Comparison of ENCODE assay signal across 11 cellular contexts in genomic region chr5:116759860-116760644, GRCh38.
DNase-seq lines count a peak whose midpoint lies in the region; ATAC-seq lines count a peak whose summit lies in the region.
"Had no signal": no experiment of that assay in that cellular context is flagged by ENCODE, and none has a peak within 500 bp of the region (broad histone marks: within the 10 kb centered on the region; RNA-seq: fewer than 3 reads in every experiment).

No MANE protein-coding gene starts in this region.

- no peak overlapping the region for H2BK12ac ChIP-seq in neuronal stem cell (ENCODE audit: low read length)

- H3K9me3 ChIP-seq in ectodermal cell (ENCODE audit: control insufficient read depth, low read length) (no peaks in the 10 kb centered on the region), neuronal stem cell (replicated peaks in 1 of 2; ENCODE audit: control insufficient read depth in 2 of 2, insufficient read depth in 1 of 2, low read depth in 1 of 2, low read length in 2 of 2) (peaks cover 3 to 4% of the 10 kb centered on the region in 2 donors)

- no peak overlapping the region for H4K91ac ChIP-seq in neuronal stem cell (ENCODE audit: low read depth, low read length, poor library complexity)

- no peak overlapping the region for H3K18ac ChIP-seq in neuronal stem cell (ENCODE audit: low read length)

- no peaks in the 10 kb centered on the region for H3K79me1 ChIP-seq in neuronal stem cell (ENCODE audit: low read depth, low read length)

- H3K4me2 ChIP-seq in neuronal stem cell (ENCODE audit: insufficient read depth, low read length, poor library complexity, severe bottlenecking): no peak overlapping the region

- H3K36me3 ChIP-seq in ectodermal cell (ENCODE audit: control insufficient read depth, insufficient read depth, low read length) (no peaks in the 10 kb centered on the region), neuronal stem cell (replicated peaks in 1 of 2; ENCODE audit: control insufficient read depth in 2 of 2, insufficient read depth in 2 of 2, low read length in 2 of 2) (no peaks in the 10 kb centered on the region)

- H2BK5ac ChIP-seq in neuronal stem cell (ENCODE audit: low read length): no peak overlapping the region

- H4K8ac ChIP-seq in neuronal stem cell (ENCODE audit: low read depth, low read length): no peak overlapping the region

- no peak overlapping the region for H3K4ac ChIP-seq in neuronal stem cell (ENCODE audit: low read length)

- H3K27ac ChIP-seq in ectodermal cell (ENCODE audit: insufficient read depth, low read depth, low read length, poor library complexity, severe bottlenecking) (peak overlapping the region; percentile 53), neuronal stem cell (replicated peaks; ENCODE audit: low read length) (peak overlapping the region; percentile 62)

- H2AK5ac ChIP-seq in neuronal stem cell (ENCODE audit: low read depth, low read length): no peak overlapping the region

- H3K9ac ChIP-seq in neuronal stem cell (ENCODE audit: low read depth, low read length, poor library complexity): no peak overlapping the region

- WGBS in ectodermal cell, 2 experiments: 2 to 4% methylated on average over 10 of the region's 10 CpGs
- WGBS in neuronal stem cell (ENCODE audit: extremely low coverage in 2 of 2, insufficient read length in 2 of 2, insufficient replicate concordance in 1 of 2), 2 donors: no CpG with 5 or more reads among the region's 10 CpGs

- H2BK15ac ChIP-seq in neuronal stem cell (ENCODE audit: low read length): no peak overlapping the region

- H3K27me3 ChIP-seq in ectodermal cell (ENCODE audit: control insufficient read depth, insufficient read depth, low read length, poor library complexity, severe bottlenecking) (no peaks in the 10 kb centered on the region), neuronal stem cell (ENCODE audit: control insufficient read depth in 3 of 3, insufficient read depth in 3 of 3, low read depth in 1 of 3, low read length in 3 of 3) (peaks cover 0 to 20% (median 0%) of the 10 kb centered on the region in 3 experiments)

- H3K14ac ChIP-seq in neuronal stem cell (ENCODE audit: low read length): no peak overlapping the region

- ATAC-seq in HG03175 (IDR thresholded peaks at IDR 0.05; ENCODE audit: unreplicated experiment) (no peak), HG03457 (IDR thresholded peaks at IDR 0.05; ENCODE audit: unreplicated experiment) (no peak)

- no peak overlapping the region for H2BK120ac ChIP-seq in neuronal stem cell (ENCODE audit: low read depth, low read length)

- H3K4me3 ChIP-seq in ectodermal cell (ENCODE audit: insufficient read depth, low read depth, low read length) (no peak overlapping the region), neuronal stem cell (ENCODE audit: low read length in 2 of 2) (no peak overlapping the region)

- H2AFZ ChIP-seq in neuronal stem cell (ENCODE audit: low read length): peak overlapping the region; percentile 75

- H3K4me1 ChIP-seq in ectodermal cell (ENCODE audit: control insufficient read depth, insufficient read depth, low read length): peaks cover 12% of the 10 kb centered on the region
- H3K4me1 ChIP-seq in neuronal stem cell (ENCODE audit: control insufficient read depth in 2 of 2, insufficient read depth in 1 of 2, low read depth in 1 of 2, low read length in 2 of 2): peaks cover 6 to 9% of the 10 kb centered on the region in 2 donors

- DNase-seq in Daoy (ENCODE audit: low read depth) (peak; percentile 78), NCI-H2171 treated with DMSO at 0.1 percent for 48 hours (lab: John Stamatoyannopoulos, UW) (peak; percentile 85), neuronal stem cell (ENCODE audit: low spot score) (peak; percentile 82), DMS153 (lab: John Stamatoyannopoulos, UW) (no peak), UCSD-AML1 (lab: John Stamatoyannopoulos, UW; ENCODE audit: unreplicated experiment) (no peak)
- DNase-seq: activated CD4-positive, alpha-beta T cell treated with anti-CD3 and anti-CD28 coated beads, Interleukin-2, amount 10 ng/mL, durations not matched to agents 7 days and 5 days; stimulated activated CD4-positive, alpha-beta T cell treated with anti-CD3 and anti-CD28 coated beads, Interleukin-4, amount 100 ng/mL, for 4 hours; stimulated activated naive CD4-positive, alpha-beta T cell treated with Interleukin-2 at 50 U/mL for 16 hours had no signal

- H3K23ac ChIP-seq in neuronal stem cell (ENCODE audit: low read depth, low read length, poor library complexity): no peak overlapping the region

Comparison
In these comparisons a context has a peak if more than half of its experiments do, and no peak if none do; other contexts are left out.
1. DNase-seq: peak in Daoy (single experiment), NCI-H2171 treated with DMSO at 0.1 percent for 48 hours (single experiment) and neuronal stem cell (single experiment); none in DMS153 (single experiment) and UCSD-AML1 (single experiment).